In the genomic region with DNA sequence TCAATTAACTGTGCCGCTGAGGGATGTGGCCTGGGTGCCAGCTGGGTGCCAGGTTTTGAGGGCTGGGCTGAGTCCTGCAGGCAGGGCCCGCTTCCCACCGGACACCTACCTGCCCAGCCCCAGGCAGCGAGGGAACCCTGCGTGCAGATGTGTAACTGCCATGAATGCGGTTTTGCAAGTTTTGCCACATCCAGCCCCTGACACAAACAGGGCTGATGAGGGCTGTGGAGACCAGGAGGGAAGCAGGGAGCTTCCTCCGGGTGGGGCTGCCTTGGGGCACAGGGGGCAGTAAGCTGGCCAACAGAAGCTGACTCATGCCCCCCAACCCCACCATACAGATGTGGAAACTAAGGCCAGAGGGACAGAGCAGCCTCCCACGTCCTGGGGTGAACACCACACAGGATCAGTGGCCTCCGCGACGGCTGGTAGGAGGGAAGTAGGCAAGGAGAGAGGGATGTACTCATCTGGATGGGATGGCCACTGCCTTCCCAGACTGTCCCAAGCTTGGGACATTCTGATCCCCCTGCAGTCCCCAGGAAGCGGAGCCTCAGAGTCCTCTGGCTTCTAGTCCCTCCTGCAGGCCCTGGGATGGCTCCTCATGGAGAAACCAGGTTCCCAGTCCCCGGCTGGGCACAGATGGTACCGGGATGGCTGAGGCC, we compare ENCODE assay signal across 9 cellular contexts. TPM values are rescaled to one million over a fixed set of nuclear protein-coding genes. Genes with fewer than 3 reads are reported as not detected.
DNase-seq lines count a peak whose midpoint lies in the region; ATAC-seq, FAIRE-seq and TF ChIP-seq lines count a peak whose summit lies in the region.
"Had no signal": no experiment of that assay in that cellular context is flagged by ENCODE, and none has a peak within 500 bp of the region (broad histone marks: within the 10 kb centered on the region; RNA-seq: fewer than 3 reads in every experiment).

No MANE protein-coding gene starts in this region.

- H3K9ac ChIP-seq in GM23248 (peak overlapping the region; percentile 88), SU-DHL-6 (ENCODE audit: low read length) (peak overlapping the region; percentile 72), skeletal muscle satellite cell (ENCODE audit: low read depth, low read length) (peak overlapping the region; percentile 93)

- peak; percentile 36 for DNase-seq in GM23248
- DNase-seq in NOMO-1 treated with DMSO at 0.1 percent for 48 hours (lab: John Stamatoyannopoulos, UW; ENCODE audit: unreplicated experiment): no peak
- no peak for DNase-seq in RCC 7860 (ENCODE audit: low spot score)
- DNase-seq: foreskin melanocyte had no signal

- TF ChIP-seq POLR2A in gastroesophageal sphincter (IDR thresholded peaks at IDR 0.05): no peak

- no peak overlapping the region for H2AFZ ChIP-seq in GM23248
- H2AFZ ChIP-seq in SU-DHL-6 (ENCODE audit: low read depth, low read length, severe bottlenecking): no peak overlapping the region

- H3K9me2 ChIP-seq in GM23248 (ENCODE audit: insufficient read depth) (no peaks in the 10 kb centered on the region), SU-DHL-6 (replicated peaks; ENCODE audit: insufficient read depth, low read length) (no peaks in the 10 kb centered on the region)

- FAIRE-seq in RCC 7860 (lab: Jason Lieb, UNC): no peak

- H3K27me3 ChIP-seq in GM23248 (replicated peaks; ENCODE audit: insufficient read depth) (no peaks in the 10 kb centered on the region), SU-DHL-6 (ENCODE audit: low read length) (no peaks in the 10 kb centered on the region), gastroesophageal sphincter (no peaks in the 10 kb centered on the region), skeletal muscle satellite cell (ENCODE audit: control insufficient read depth, insufficient read depth, low read length) (no peaks in the 10 kb centered on the region)

- TF ChIP-seq CTCF in SU-DHL-6 (IDR thresholded peaks at IDR 0.05; ENCODE audit: insufficient read depth, low read length, poor library complexity, severe bottlenecking): no peak
- no peak for TF ChIP-seq CTCF in gastroesophageal sphincter (IDR thresholded peaks at IDR 0.05)

- H4K20me1 ChIP-seq in GM23248 (ENCODE audit: insufficient read depth): no peaks in the 10 kb centered on the region
- H4K20me1 ChIP-seq in SU-DHL-6 (ENCODE audit: low read depth, low read length): no peaks in the 10 kb centered on the region

- peaks cover 60% of the 10 kb centered on the region for H3K79me2 ChIP-seq in GM23248 (ENCODE audit: insufficient read depth)
- H3K79me2 ChIP-seq in SU-DHL-6 (ENCODE audit: insufficient read depth, low read length): peaks cover 11% of the 10 kb centered on the region; the same call in 1 of the 2 replicates

- H3K9me3 ChIP-seq in GM23248 (ENCODE audit: low read depth) (no peaks in the 10 kb centered on the region), SU-DHL-6 (ENCODE audit: insufficient read depth, low read length) (no peaks in the 10 kb centered on the region), gastroesophageal sphincter (no peaks in the 10 kb centered on the region), skeletal muscle satellite cell (replicated peaks; ENCODE audit: low read length) (no peaks in the 10 kb centered on the region)

- H3K4me2 ChIP-seq in GM23248 (ENCODE audit: unreplicated experiment): peak overlapping the region; percentile 90
- H3K4me2 ChIP-seq in SU-DHL-6 (ENCODE audit: low read depth, low read length, poor library complexity, severe bottlenecking): peak overlapping the region; percentile 66
- peak overlapping the region; percentile 95 for H3K4me2 ChIP-seq in skeletal muscle satellite cell (ENCODE audit: low read length)

- ATAC-seq in gastroesophageal sphincter (no peak), HG02571 (IDR thresholded peaks at IDR 0.05; ENCODE audit: unreplicated experiment) (no peak)
- ATAC-seq in activated CD4-positive, CD25-positive, alpha-beta regulatory T cell treated with anti-CD3 and anti-CD28 coated beads, Interleukin-2, amount 50 U/mL, for 24 hours: no peak

- no peak for TF ChIP-seq EP300 in gastroesophageal sphincter (IDR thresholded peaks at IDR 0.05)

- 41 to 53% methylated on average over 14 of the region's 14 CpGs for WGBS in GM23248 (ENCODE audit: low coverage in 1 of 2, low lambda C conversion rate in 2 of 2, missing lambda C conversion rate in 2 of 2), 2 experiments
- 65% methylated on average over 2 of the region's 14 CpGs; no CpG with 5 or more reads in 1 of the 2 donors for WGBS in gastroesophageal sphincter (ENCODE audit: low coverage in 1 of 2), 2 donors

- H3K4me3 ChIP-seq in GM23248 (peak overlapping the region; percentile 85), SU-DHL-6 (ENCODE audit: insufficient read depth, low read length, poor library complexity, severe bottlenecking) (peak overlapping the region; percentile 94), gastroesophageal sphincter (peak overlapping the region; percentile 88 to 99), skeletal muscle satellite cell (ENCODE audit: low read length) (peak overlapping the region; percentile 96)

- in situ Hi-C loops in GM23248 (cut with MboI): no loop called here

- H3K36me3 ChIP-seq in GM23248 (ENCODE audit: low read depth): no peaks in the 10 kb centered on the region
- H3K36me3 ChIP-seq in SU-DHL-6 (ENCODE audit: low read length): no peaks in the 10 kb centered on the region
- peaks cover 0 to 26% of the 10 kb centered on the region in 2 donors for H3K36me3 ChIP-seq in gastroesophageal sphincter
- H3K36me3 ChIP-seq in skeletal muscle satellite cell (ENCODE audit: insufficient read depth, low read length): peaks cover 6% of the 10 kb centered on the region

- peak overlapping the region; percentile 71 for H3K27ac ChIP-seq in GM23248
- H3K27ac ChIP-seq in SU-DHL-6 (ENCODE audit: low read depth, low read length): no peak overlapping the region
- peak overlapping the region in 3 of 4 donors; percentile 95 to 97 (median 97) for H3K27ac ChIP-seq in gastroesophageal sphincter

- H3F3A ChIP-seq in GM23248 (ENCODE audit: insufficient read depth) (peaks cover 6% of the 10 kb centered on the region; the same call in 1 of the 2 replicates), SU-DHL-6 (ENCODE audit: insufficient read depth) (0 out of 2 replicates have a peak, but pooled peaks cover 4% of the 10 kb centered on the region)

- H3K4me1 ChIP-seq in GM23248 (ENCODE audit: insufficient read depth) (peaks cover 28% of the 10 kb centered on the region), gastroesophageal sphincter (peaks cover 0 to 74% (median 47%) of the 10 kb centered on the region in 3 donors), skeletal muscle satellite cell (ENCODE audit: control insufficient read depth, insufficient read depth, low read length) (peaks cover 43% of the 10 kb centered on the region)

RNA-seq across cellular contexts. Expression of gene UBALD1, which starts 1.6 kb away (rescaled TPM):
- total RNA-seq in GM23248 (2014; rRNA removed; shearing (Covaris generic)): 9.9 and 17.4 TPM in 2 replicates
- 10.3 and 11.5 TPM in 2 replicates for polyA plus RNA-seq in GM23248 (2016; fragmentation: Nextera tagmentation; extraction: Ambion mirVana)
- total RNA-seq in gastroesophageal sphincter: 10 to 100 TPM in 3 of 4 donors, 1 to 10 TPM in 1; 5.9 to 24.0 (median 14.3) TPM
- 1.8 and 4.6 TPM in 2 replicates for total RNA-seq in skeletal muscle satellite cell (2012; rRNA removed)

RNA-seq across cellular contexts. Expression of gene MGRN1, which starts 11.5 kb away (rescaled TPM):
- total RNA-seq in GM23248 (2014; rRNA removed; shearing (Covaris generic)): 26.4 and 30.2 TPM in 2 replicates
- 13.1 and 14.0 TPM in 2 replicates for polyA plus RNA-seq in GM23248 (2016; fragmentation: Nextera tagmentation; extraction: Ambion mirVana)
- total RNA-seq in gastroesophageal sphincter: 10 to 100 TPM; 29.2 to 67.0 (median 40.5) TPM
- total RNA-seq in skeletal muscle satellite cell (2012; rRNA removed): 29.9 and 32.1 TPM in 2 replicates

RNA-seq across cellular contexts. Expression of gene C16orf96, which starts 57.0 kb away (rescaled TPM):
- not detected in 2 replicates for total RNA-seq in GM23248 (2014; rRNA removed; shearing (Covaris generic))
- not detected in 2 replicates for polyA plus RNA-seq in GM23248 (2016; fragmentation: Nextera tagmentation; extraction: Ambion mirVana)
- total RNA-seq in gastroesophageal sphincter: under 1 TPM in 1 of 4 donors, not detected in 3; 0.40 TPM
- total RNA-seq in skeletal muscle satellite cell (2012; rRNA removed): under 0.01 TPM in 1 of 2 replicates, not detected in the other
